In the genomic region with DNA sequence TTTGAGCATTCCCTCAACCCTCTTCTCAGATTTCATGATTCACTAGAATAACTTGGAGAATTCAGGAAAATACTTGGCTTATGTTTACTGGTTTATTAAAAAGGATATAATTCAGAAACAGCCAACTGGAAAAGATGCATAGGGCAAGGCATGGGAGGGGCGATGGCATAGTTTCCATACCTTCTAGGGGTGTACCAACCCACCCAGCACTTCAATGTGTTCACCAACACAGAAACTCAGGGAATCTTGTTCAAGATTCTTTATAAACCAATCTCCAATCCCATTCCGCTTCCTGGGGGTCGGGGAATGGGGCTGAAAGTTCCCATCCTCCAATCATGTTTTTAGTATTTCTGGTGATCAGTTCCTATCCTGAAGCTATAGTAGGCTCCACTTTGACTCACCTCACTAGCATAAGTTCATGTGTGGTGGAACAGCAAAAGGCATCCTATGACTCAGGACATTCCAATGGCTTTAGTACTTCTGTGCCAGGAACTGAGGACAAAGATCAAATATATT, we compare ENCODE assay signal across 12 cellular contexts.
A peak's percentile ranks its signal among the peaks of the same experiment; 100 is the strongest.
DNase-seq lines count a peak whose midpoint lies in the region; ATAC-seq and TF ChIP-seq lines count a peak whose summit lies in the region.
"Had no signal": no experiment of that assay in that cellular context is flagged by ENCODE, and none has a peak within 500 bp of the region (broad histone marks: within the 10 kb centered on the region; RNA-seq: fewer than 3 reads in every experiment).

No MANE protein-coding gene starts in this region.

- no peaks in the 10 kb centered on the region for H3K36me3 ChIP-seq in mesodermal cell (ENCODE audit: control insufficient read depth, insufficient read depth, low read length)
- H3K36me3 ChIP-seq in left ventricle myocardium inferior, result no peaks in the 10 kb centered on the region
- no peaks in the 10 kb centered on the region for H3K36me3 ChIP-seq in Peyer's patch
- H3K36me3 ChIP-seq: colonic mucosa had no signal

- H3K4me3 ChIP-seq in mesodermal cell (ENCODE audit: extremely low read depth, insufficient read depth, low read length, poor library complexity, severe bottlenecking) (no peak overlapping the region), left ventricle myocardium inferior (no peak overlapping the region), Peyer's patch (no peak overlapping the region)
- H3K4me3 ChIP-seq: colonic mucosa had no signal

- H3K27ac ChIP-seq in mesodermal cell (ENCODE audit: low read depth, low read length, severe bottlenecking) (peak overlapping the region; percentile 30), left ventricle myocardium inferior (replicated peaks) (no peak overlapping the region), Peyer's patch (no peak overlapping the region)
- H3K27ac ChIP-seq: colonic mucosa had no signal

- WGBS in mesodermal cell (ENCODE audit: insufficient coverage in 2 of 2), 2 experiments, result 80 to 100% methylated on average over 1 of the region's 3 CpGs

- no peak for ATAC-seq in HG02610 (IDR thresholded peaks at IDR 0.05; ENCODE audit: unreplicated experiment)
- ATAC-seq: activated T-cell treated with anti-CD3 and anti-CD28 coated beads, Interleukin-2, amount 50 U/mL, for 72 hours had no signal

- no peak for TF ChIP-seq POLR2A in Peyer's patch (IDR thresholded peaks at IDR 0.05)

- intact Hi-C loops in left ventricle myocardium inferior (cut with micrococcal nuclease), result no loop called here

- H3K4me1 ChIP-seq in mesodermal cell (ENCODE audit: control insufficient read depth, insufficient read depth, low read length, poor library complexity, severe bottlenecking) (peaks cover 22% of the 10 kb centered on the region), left ventricle myocardium inferior (no peaks in the 10 kb centered on the region), Peyer's patch (no peaks in the 10 kb centered on the region)
- H3K4me1 ChIP-seq: colonic mucosa had no signal

- DNase-seq in COLO829 (ENCODE audit: low spot score) (peak; percentile 32), NCI-H226 (peak; percentile 97), dermis blood vessel endothelial cell (peak; percentile 95), left ventricle myocardium inferior (no peak), T-helper 1 cell (no peak), Peyer's patch (no peak)
- DNase-seq: activated T-cell treated with anti-CD3 and anti-CD28 coated beads, Interleukin-2, amount 50 U/mL, for 72 hours; colonic mucosa; NCI-H1105; NCI-H748 treated with DMSO at 0.1 percent for 48 hours had no signal

- no peaks in the 10 kb centered on the region for H3K27me3 ChIP-seq in left ventricle myocardium inferior (ENCODE audit: low read depth)
- H3K27me3 ChIP-seq in Peyer's patch, result no peaks in the 10 kb centered on the region
- H3K27me3 ChIP-seq: colonic mucosa had no signal

- no peaks in the 10 kb centered on the region for H3K9me3 ChIP-seq in mesodermal cell (ENCODE audit: control insufficient read depth, low read length)
- no peaks in the 10 kb centered on the region for H3K9me3 ChIP-seq in left ventricle myocardium inferior (replicated peaks)
- no peaks in the 10 kb centered on the region for H3K9me3 ChIP-seq in Peyer's patch
- H3K9me3 ChIP-seq: colonic mucosa had no signal

- no peak for TF ChIP-seq CTCF in left ventricle myocardium inferior (IDR thresholded peaks at IDR 0.05; ENCODE audit: borderline replicate concordance)
- no peak for TF ChIP-seq CTCF in Peyer's patch (IDR thresholded peaks at IDR 0.05)

Comparison
In these comparisons a context has a peak if more than half of its experiments do, and no peak if none do; other contexts are left out.
1. DNase-seq: peak in COLO829 (single experiment), NCI-H226 (single experiment) and dermis blood vessel endothelial cell (single experiment); none in left ventricle myocardium inferior (single experiment), T-helper 1 cell (0 of 5) and Peyer's patch (0 of 3).